Comparison of ENCODE assay signal across 6 cellular contexts in the genomic region with DNA sequence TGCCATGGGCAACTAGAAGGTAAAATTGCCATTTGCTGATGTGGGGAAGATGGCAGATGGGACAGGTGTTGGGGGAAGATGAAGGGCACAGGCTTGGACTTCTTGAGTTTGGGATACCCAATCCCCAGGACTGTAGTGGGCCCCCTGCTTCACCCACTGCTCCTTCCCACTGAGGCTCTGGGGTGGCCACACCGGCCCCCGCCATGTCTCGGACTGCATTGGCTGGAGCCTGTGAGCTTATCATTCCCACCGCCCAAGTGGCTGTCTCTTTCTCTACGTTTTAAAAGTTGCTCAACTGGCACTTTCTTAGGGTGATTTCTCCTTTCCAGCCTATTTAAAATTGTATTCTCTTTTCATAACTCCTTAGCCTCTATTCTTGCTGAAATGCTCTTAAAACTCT.
"Had no signal": no experiment of that assay in that cellular context is flagged by ENCODE, and none has a peak within 500 bp of the region (broad histone marks: within the 10 kb centered on the region; RNA-seq: fewer than 3 reads in every experiment).

No MANE protein-coding gene starts in this region.

- ATAC-seq: HepG2, K562 had no signal

- H3K4me3 ChIP-seq: K562 had no signal

- DNase-seq: IMR-90, KBM-7, KG1 had no signal

- H3K27ac ChIP-seq: HL-60 had no signal
